8 cellular contexts compared by ENCODE assay signal in genomic region chrX:74293343-74293946, GRCh38. TPM values are rescaled to one million over a fixed set of nuclear protein-coding genes. Genes with fewer than 3 reads are reported as not detected.
DNase-seq lines count a peak whose midpoint lies in the region; ATAC-seq and TF ChIP-seq lines count a peak whose summit lies in the region.

No MANE protein-coding gene starts in this region.

- peak; percentile 89 for DNase-seq in Ammon's horn (ENCODE audit: low spot score)
- peak; percentile 73 for DNase-seq in NCI-H1436 (lab: John Stamatoyannopoulos, UW)
- peak; percentile 51 for DNase-seq in T follicular helper cell (ENCODE audit: low read depth)
- DNase-seq in adipocyte (ENCODE audit: low read depth): peak; percentile 85
- DNase-seq in heart right ventricle: peak; percentile 76 to 81
- DNase-seq in pons (ENCODE audit: low spot score): peak; percentile 82
- peak; percentile 40 to 55 for DNase-seq in tibial nerve (ENCODE audit: low spot score in 2 of 2)

- H3K36me3 ChIP-seq in adipocyte (ENCODE audit: control insufficient read depth, insufficient read depth, low read length, severe bottlenecking): peaks cover under 1% of the 10 kb centered on the region
- H3K36me3 ChIP-seq in heart right ventricle: peaks cover 0 to 5% (median 0%) of the 10 kb centered on the region in 9 donors
- no peaks in the 10 kb centered on the region for H3K36me3 ChIP-seq in tibial nerve

- 1 to 2% methylated on average over 25 of the region's 25 CpGs for WGBS in heart right ventricle, 2 donors
- 4 to 27% methylated on average over 6 to 25 of the region's 25 CpGs for WGBS in tibial nerve, 2 donors

- no peak for TF ChIP-seq CTCF in heart right ventricle (IDR thresholded peaks at IDR 0.05)
- no peak for TF ChIP-seq CTCF in tibial nerve (IDR thresholded peaks at IDR 0.05)

- intact Hi-C loops in heart right ventricle (cut with DNase I): loop anchor here in 3 of 10 donors (2.0 to 10.0 kb wide), 6 partner anchors 41 to 729 kb away; partner anchors contain the start of genes CHIC1 (in 1 of the 3) and SLC16A2 (in 1 of the 3)

- H3K27ac ChIP-seq in heart right ventricle: peak overlapping the region; percentile 67 to 94 (median 92)
- peak overlapping the region; percentile 76 to 93 (median 88) for H3K27ac ChIP-seq in tibial nerve

- H3K9me3 ChIP-seq in adipocyte (ENCODE audit: control insufficient read depth, low read length): peaks cover 5% of the 10 kb centered on the region
- H3K9me3 ChIP-seq in heart right ventricle: no peaks in the 10 kb centered on the region
- H3K9me3 ChIP-seq in tibial nerve: no peaks in the 10 kb centered on the region

- ATAC-seq in GM21367 (IDR thresholded peaks at IDR 0.05; ENCODE audit: unreplicated experiment) (peak; percentile 39), heart right ventricle (peak; percentile 79 to 89 (median 84))

- TF ChIP-seq POLR2A in tibial nerve (IDR thresholded peaks at IDR 0.05): peak in 1 of 2 donors; percentile 57

- H3K27me3 ChIP-seq in adipocyte (replicated peaks; ENCODE audit: control insufficient read depth, insufficient read depth, low read length): peaks cover 15% of the 10 kb centered on the region
- peaks cover 0 to 25% (median 0%) of the 10 kb centered on the region in 7 donors for H3K27me3 ChIP-seq in heart right ventricle
- H3K27me3 ChIP-seq in tibial nerve: no peaks in the 10 kb centered on the region

- peak in 1 of 2 donors; percentile 77 for TF ChIP-seq EP300 in tibial nerve (IDR thresholded peaks at IDR 0.05)

- peaks cover under 1% of the 10 kb centered on the region for H3K4me1 ChIP-seq in adipocyte (ENCODE audit: control insufficient read depth, insufficient read depth, low read length)
- peaks cover 0 to 16% (median 5%) of the 10 kb centered on the region in 9 donors for H3K4me1 ChIP-seq in heart right ventricle
- H3K4me1 ChIP-seq in tibial nerve: peaks cover 0 to 8% (median 0%) of the 10 kb centered on the region in 4 donors

- H3K4me3 ChIP-seq in adipocyte (ENCODE audit: low read length) (peak overlapping the region; percentile 85), heart right ventricle (peak overlapping the region; percentile 38 to 77 (median 62)), tibial nerve (peak overlapping the region; percentile 48 to 64 (median 52))

- peak overlapping the region; percentile 96 for H3K9ac ChIP-seq in adipocyte (ENCODE audit: low read length)

RNA-seq across cellular contexts. Expression of gene ZCCHC13, which starts 10.5 kb away (rescaled TPM):
- not detected for total RNA-seq in heart right ventricle
- not detected for polyA plus RNA-seq in heart right ventricle
- total RNA-seq in tibial nerve: not detected

Comparison
In these comparisons a context has a peak if more than half of its experiments do, and no peak if none do; other contexts are left out.
1. Peak in every context shown above with its lines: DNase-seq, ATAC-seq, H3K4me3 ChIP-seq and H3K27ac ChIP-seq.